ENCODE assay signal across 6 cellular contexts in genomic region chr5:100682625-100683024, GRCh38.
"Had no signal": no experiment of that assay in that cellular context is flagged by ENCODE, and none has a peak within 500 bp of the region (broad histone marks: within the 10 kb centered on the region; RNA-seq: fewer than 3 reads in every experiment).

No MANE protein-coding gene starts in this region.

- DNase-seq: GDM1, GF-D8 had no signal

- FAIRE-seq: G401.6, GM12891, GM12892, GM18507 had no signal
